25 cellular contexts compared by ENCODE assay signal in the genomic region with DNA sequence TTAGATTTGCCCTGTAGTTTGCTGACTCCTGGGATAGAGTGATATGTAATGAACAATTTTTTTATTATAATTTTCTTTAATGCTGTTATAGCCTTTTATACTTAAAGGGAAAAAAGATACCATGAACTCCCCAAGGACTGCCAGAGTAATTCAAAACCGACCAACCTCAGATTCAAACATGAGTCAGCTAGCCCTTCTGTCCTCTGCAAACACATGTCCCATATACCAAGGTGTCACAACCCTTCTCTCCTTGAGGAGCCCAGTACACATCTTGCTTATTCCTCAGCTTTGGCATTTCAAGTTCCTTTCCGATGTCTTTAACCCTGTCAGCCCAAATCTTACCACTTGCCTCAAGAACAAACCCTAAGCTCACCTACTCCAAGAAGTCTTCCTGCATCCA.
A peak's percentile ranks its signal among the peaks of the same experiment; 100 is the strongest.
DNase-seq lines count a peak whose midpoint lies in the region; ATAC-seq and TF ChIP-seq lines count a peak whose summit lies in the region.
"Had no signal": no experiment of that assay in that cellular context is flagged by ENCODE, and none has a peak within 500 bp of the region (broad histone marks: within the 10 kb centered on the region; RNA-seq: fewer than 3 reads in every experiment).

No MANE protein-coding gene starts in this region.

- no peaks in the 10 kb centered on the region for H3K27me3 Mint-ChIP-seq in activated CD4-positive, alpha-beta T cell treated with anti-CD3 and anti-CD28 coated beads, Interleukin-2, amount 10 ng/mL, durations not matched to agents 7 days and 5 days
- H3K27me3 Mint-ChIP-seq: B cell had no signal

- H3K4me1 ChIP-seq in osteoblast (ENCODE audit: insufficient read depth, low read length), result no peaks in the 10 kb centered on the region

- ATAC-seq in HG03378 (IDR thresholded peaks at IDR 0.05; ENCODE audit: unreplicated experiment) (no peak), GM21447 (IDR thresholded peaks at IDR 0.05; ENCODE audit: unreplicated experiment) (no peak)
- ATAC-seq: CD8-positive, alpha-beta T cell had no signal

- no peak for TF ChIP-seq CTCF in osteoblast (IDR thresholded peaks at IDR 0.05; ENCODE audit: extremely low read depth, low read depth, low read length)

- H2AFZ ChIP-seq in osteoblast (ENCODE audit: low read length), result no peak overlapping the region

- H3K27me3 ChIP-seq in osteoblast (ENCODE audit: insufficient read depth, low read length), result no peaks in the 10 kb centered on the region

- no peaks in the 10 kb centered on the region for H3K9me3 Mint-ChIP-seq in activated CD4-positive, alpha-beta T cell treated with anti-CD3 and anti-CD28 coated beads, Interleukin-2, amount 10 ng/mL, durations not matched to agents 7 days and 5 days
- H3K9me3 Mint-ChIP-seq: CD8-positive, alpha-beta T cell had no signal

- H3K27ac Mint-ChIP-seq in activated CD4-positive, alpha-beta T cell treated with anti-CD3 and anti-CD28 coated beads, Interleukin-2, amount 10 ng/mL, durations not matched to agents 7 days and 5 days, result no peak overlapping the region
- H3K27ac Mint-ChIP-seq: B cell; CD8-positive, alpha-beta T cell had no signal

- H3K79me2 ChIP-seq in osteoblast (ENCODE audit: insufficient read depth, low read length), result no peaks in the 10 kb centered on the region

- no peaks in the 10 kb centered on the region for H3K36me3 ChIP-seq in osteoblast (ENCODE audit: insufficient read depth, low read length)

- no peaks in the 10 kb centered on the region for H3K9me3 ChIP-seq in osteoblast (ENCODE audit: low read depth, low read length)

- POLR2A ChIA-PET in activated CD4-positive, alpha-beta T cell treated with anti-CD3 and anti-CD28 coated beads, Interleukin-2, amount 10 ng/mL, durations not matched to agents 7 days and 5 days (lab: Charles Lee), result no interaction called here

- H3K4me2 ChIP-seq in osteoblast (ENCODE audit: insufficient read depth, low read length), result no peak overlapping the region

- no peaks in the 10 kb centered on the region for H4K20me1 ChIP-seq in osteoblast (ENCODE audit: insufficient read depth, low read length)

- no peaks in the 10 kb centered on the region for H3K4me1 Mint-ChIP-seq in activated CD4-positive, alpha-beta T cell treated with anti-CD3 and anti-CD28 coated beads, Interleukin-2, amount 10 ng/mL, durations not matched to agents 7 days and 5 days
- H3K4me1 Mint-ChIP-seq: B cell had no signal

- no peak overlapping the region for H3K4me3 Mint-ChIP-seq in activated CD4-positive, alpha-beta T cell treated with anti-CD3 and anti-CD28 coated beads, Interleukin-2, amount 10 ng/mL, durations not matched to agents 7 days and 5 days
- H3K4me3 Mint-ChIP-seq: B cell; CD8-positive, alpha-beta T cell had no signal

- H3K4me3 ChIP-seq in osteoblast (ENCODE audit: insufficient read depth, low read length), result no peak overlapping the region
- H3K4me3 ChIP-seq: K562 had no signal

- H3K27ac ChIP-seq in osteoblast (ENCODE audit: low read depth, low read length), result no peak overlapping the region
- H3K27ac ChIP-seq: C4-2B, RWPE1 had no signal

- DNase-seq in DMS 273 treated with DMSO at 0.1 percent for 48 hours (lab: John Stamatoyannopoulos, UW), result peak; percentile 39
- DNase-seq in HT1080 (ENCODE audit: low read depth), result peak; percentile 46
- DNase-seq in RPMI7951 (ENCODE audit: low read depth), result peak; percentile 41
- DNase-seq in osteoblast (ENCODE audit: insufficient read length, low spot score, missing footprints), result peak; percentile 44
- no peak for DNase-seq in stimulated activated CD8-positive, alpha-beta memory T cell treated with anti-CD3 and anti-CD28 coated beads, Interleukin-4, amount 100 ng/mL, for 48 hours
- DNase-seq in activated CD4-positive, alpha-beta T cell treated with anti-CD3 and anti-CD28 coated beads, Interleukin-2, amount 10 ng/mL, durations not matched to agents 7 days and 5 days, result no peak
- DNase-seq: CD8-positive, alpha-beta T cell; DMS79; GF-D8; GOT3; HCEC 1CT; NCI-H1048; NCI-H1417; NCI-H1694; NCI-H2029 treated with DMSO at 0.1 percent for 48 hours; NCI-H446 treated with DMSO at 0.1 percent for 48 hours; NCI-H526; SHP77; T-helper 1 cell had no signal

- CTCF ChIA-PET in activated CD4-positive, alpha-beta T cell treated with anti-CD3 and anti-CD28 coated beads, Interleukin-2, amount 10 ng/mL, durations not matched to agents 7 days and 5 days (lab: Charles Lee), result no interaction called here

- H3K36me3 Mint-ChIP-seq in activated CD4-positive, alpha-beta T cell treated with anti-CD3 and anti-CD28 coated beads, Interleukin-2, amount 10 ng/mL, durations not matched to agents 7 days and 5 days (ENCODE audit: low read depth), result no peaks in the 10 kb centered on the region
- H3K36me3 Mint-ChIP-seq: CD8-positive, alpha-beta T cell had no signal

Comparison
In these comparisons a context has a peak if more than half of its experiments do, and no peak if none do; other contexts are left out.
1. DNase-seq: peak in DMS 273 treated with DMSO at 0.1 percent for 48 hours (single experiment), HT1080 (single experiment), RPMI7951 (single experiment) and osteoblast (single experiment); none in stimulated activated CD8-positive, alpha-beta memory T cell treated with anti-CD3 and anti-CD28 coated beads, Interleukin-4, amount 100 ng/mL, for 48 hours (single experiment) and activated CD4-positive, alpha-beta T cell treated with anti-CD3 and anti-CD28 coated beads, Interleukin-2, amount 10 ng/mL, durations not matched to agents 7 days and 5 days (single experiment).